19 cellular contexts compared by ENCODE assay signal in the genomic region with DNA sequence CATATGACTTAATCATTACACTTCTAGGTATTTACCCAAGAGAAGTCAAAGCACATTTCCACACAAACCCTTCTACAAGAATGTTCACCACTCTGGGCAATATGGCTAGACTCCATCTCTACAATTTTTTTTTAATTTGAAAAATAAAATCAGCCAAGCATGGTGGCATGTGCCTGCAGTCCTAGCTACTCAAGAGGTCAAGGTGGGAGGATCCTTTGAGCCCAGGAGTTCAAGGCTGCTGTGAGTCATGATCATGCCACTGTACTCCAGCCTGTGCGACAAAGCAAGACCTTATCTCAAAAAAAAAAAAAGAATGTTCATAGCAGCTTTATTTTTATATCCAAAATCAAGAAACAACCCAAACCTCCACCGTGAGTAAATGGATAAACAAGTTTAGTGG.
"Had no signal": no experiment of that assay in that cellular context is flagged by ENCODE, and none has a peak within 500 bp of the region (broad histone marks: within the 10 kb centered on the region; RNA-seq: fewer than 3 reads in every experiment).

No MANE protein-coding gene starts in this region.

- DNase-seq: hypothalamus; immature natural killer cell; kidney; left ventricle myocardium inferior; mesendoderm; naive B cell; natural killer cell; nephron progenitor cell; occipital lobe; stimulated activated CD4-positive, alpha-beta T cell treated with anti-CD3 and anti-CD28 coated beads, Interleukin-12 subunit alpha, Interleukin-12 subunit beta, amount 100 ng/mL, for 4 hours; stimulated activated CD4-positive, alpha-beta T cell treated with anti-CD3 and anti-CD28 coated beads, Interleukin-15, amount 100 ng/mL, for 24 hours; stimulated activated CD4-positive, alpha-beta T cell treated with anti-CD3 and anti-CD28 coated beads, Interleukin-2, amount 100 ng/mL, for 24 hours; stimulated activated CD4-positive, alpha-beta T cell treated with anti-CD3 and anti-CD28 coated beads, Interleukin-4, amount 100 ng/mL, for 1 hour; stimulated activated naive B cell treated with anti-CD40 and anti-IgM and Interleukin-4, amounts not matched to agents 10 μg/mL and 1 μg/mL and 100 μg/mL, for 72 hours; stimulated activated naive CD8-positive, alpha-beta T cell treated with anti-CD3 and anti-CD28 coated beads, Interleukin-15, Interleukin-2, amounts not matched to agents 100 U/mL and 50 U/mL, for 24 hours; stomach; testis; thyroid gland; upper lobe of right lung had no signal
